Comparison of ENCODE assay signal across 22 cellular contexts in the genomic region with DNA sequence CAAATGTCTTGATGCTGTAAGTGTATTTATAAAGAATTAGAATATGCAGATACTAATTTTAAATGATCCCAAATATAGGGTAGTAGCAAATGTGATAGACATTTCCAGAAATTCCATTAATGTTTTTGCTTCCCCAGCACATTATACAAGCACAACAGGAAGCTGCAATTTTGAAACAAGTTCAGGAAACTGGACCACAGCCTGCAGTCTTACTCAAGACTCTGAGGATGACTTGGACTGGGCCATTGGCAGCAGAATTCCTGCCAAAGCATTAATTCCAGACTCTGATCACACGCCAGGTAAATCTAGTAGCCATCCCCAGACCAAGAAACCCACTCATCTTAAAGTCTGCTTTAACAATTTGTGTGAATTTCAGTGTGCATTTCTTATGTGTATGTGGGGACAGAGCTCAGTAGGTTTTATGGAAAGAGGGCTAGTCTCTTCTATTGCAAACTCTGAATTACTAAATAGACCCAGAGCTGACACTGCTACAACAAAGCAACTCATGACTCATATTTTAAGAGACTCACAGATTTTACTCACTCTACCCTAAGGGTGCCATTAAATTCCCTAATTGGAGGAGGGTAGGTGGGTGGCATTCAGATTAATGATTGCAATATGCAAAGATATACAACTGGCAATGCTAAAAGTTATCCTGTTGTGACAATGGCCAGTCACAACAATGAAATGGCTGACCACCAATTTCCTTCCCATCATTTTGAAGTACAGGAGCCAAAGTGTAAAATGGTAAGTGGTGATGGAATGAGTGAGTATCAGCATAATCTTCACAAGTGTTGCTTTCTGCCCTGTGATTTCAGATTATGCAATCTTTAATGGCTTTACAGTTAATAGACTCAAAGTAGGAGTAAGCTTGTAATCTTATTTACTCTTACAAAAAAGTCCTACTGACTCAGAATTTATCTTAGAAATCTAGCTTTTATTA.
A peak's percentile ranks its signal among the peaks of the same experiment; 100 is the strongest.
DNase-seq lines count a peak whose midpoint lies in the region; ATAC-seq and TF ChIP-seq lines count a peak whose summit lies in the region.
"Had no signal": no experiment of that assay in that cellular context is flagged by ENCODE, and none has a peak within 500 bp of the region (broad histone marks: within the 10 kb centered on the region; RNA-seq: fewer than 3 reads in every experiment).

No MANE protein-coding gene starts in this region.

- H3K4me1 Mint-ChIP-seq in effector memory CD8-positive, alpha-beta T cell (ENCODE audit: low read depth in 2 of 2), result no peaks in the 10 kb centered on the region
- H3K4me1 Mint-ChIP-seq: CD4-positive, CD25-positive, alpha-beta regulatory T cell had no signal

- H3K4me3 Mint-ChIP-seq in effector memory CD8-positive, alpha-beta T cell, result no peak overlapping the region
- H3K4me3 Mint-ChIP-seq: activated T-cell treated with anti-CD3 and anti-CD28 coated beads, Interleukin-2, amount 50 U/mL, for 24 hours; CD4-positive, CD25-positive, alpha-beta regulatory T cell; GM23338 had no signal

- DNase-seq in AG10803 (ENCODE audit: low read depth) (peak; percentile 24), NCI-H446 treated with DMSO at 0.1 percent for 48 hours (lab: John Stamatoyannopoulos, UW) (peak; percentile 13), epithelial cell of proximal tubule (ENCODE audit: low read depth) (peak; percentile 15), renal cortical epithelial cell (ENCODE audit: low read depth) (peak; percentile 85), COR-L47 (lab: John Stamatoyannopoulos, UW) (no peak), SIG-M5 treated with dmso at 0.1 percent for 504 hours (lab: John Stamatoyannopoulos, UW; ENCODE audit: unreplicated experiment) (no peak)
- DNase-seq in effector memory CD8-positive, alpha-beta T cell, result no peak
- DNase-seq: activated CD4-positive, CD25-positive, alpha-beta regulatory T cell treated with anti-CD3 and anti-CD28 coated beads, Interleukin-2, amount 50 U/mL, for 72 hours; activated naive CD4-positive, alpha-beta T cell treated with Interleukin-2 at 50 U/mL for 16 hours; activated T-cell treated with anti-CD3 and anti-CD28 coated beads, Interleukin-2, amount 50 U/mL, for 24 hours; CD4-positive, CD25-positive, alpha-beta regulatory T cell; DMS53; effector CD8-positive, alpha-beta T cell; GF-D8; kidney; mammary epithelial cell; NCI-H1105; NCI-H2081 treated with DMSO at 0.1 percent for 48 hours; NCI-H510A had no signal

- no peaks in the 10 kb centered on the region for H3K36me3 Mint-ChIP-seq in effector memory CD8-positive, alpha-beta T cell (ENCODE audit: insufficient read depth)
- H3K36me3 Mint-ChIP-seq: CD4-positive, CD25-positive, alpha-beta regulatory T cell had no signal

- no peak for ATAC-seq in effector memory CD8-positive, alpha-beta T cell (replicated peaks)
- no peak for ATAC-seq in HG02678 (IDR thresholded peaks at IDR 0.05; ENCODE audit: unreplicated experiment)
- ATAC-seq: GM23338 had no signal

- H3K27ac Mint-ChIP-seq in effector memory CD8-positive, alpha-beta T cell, result no peak overlapping the region
- H3K27ac Mint-ChIP-seq: activated T-cell treated with anti-CD3 and anti-CD28 coated beads, Interleukin-2, amount 50 U/mL, for 24 hours; CD4-positive, CD25-positive, alpha-beta regulatory T cell; GM23338 had no signal

- H3K27me3 Mint-ChIP-seq in effector memory CD8-positive, alpha-beta T cell, result no peaks in the 10 kb centered on the region
- H3K27me3 Mint-ChIP-seq: activated T-cell treated with anti-CD3 and anti-CD28 coated beads, Interleukin-2, amount 50 U/mL, for 24 hours; CD4-positive, CD25-positive, alpha-beta regulatory T cell had no signal

- H3K4me3 ChIP-seq in AG10803 (ENCODE audit: low read length) (no peak overlapping the region), epithelial cell of proximal tubule (ENCODE audit: low read depth, low read length) (no peak overlapping the region)
- H3K4me3 ChIP-seq: GM23338, uterus had no signal

- peaks cover 7 to 16% of the 10 kb centered on the region in 2 donors for H3K9me3 Mint-ChIP-seq in effector memory CD8-positive, alpha-beta T cell
- H3K9me3 Mint-ChIP-seq: activated T-cell treated with anti-CD3 and anti-CD28 coated beads, Interleukin-2, amount 50 U/mL, for 24 hours; GM23338 had no signal

- TF ChIP-seq CTCF in AG10803 (conservative IDR thresholded peaks at IDR 0.05; ENCODE audit: low read length) (no peak), epithelial cell of proximal tubule (conservative IDR thresholded peaks at IDR 0.05; ENCODE audit: low read depth, low read length) (no peak)

Comparison
In these comparisons a context has a peak if more than half of its experiments do, and no peak if none do; other contexts are left out.
1. DNase-seq: peak in AG10803 (single experiment), NCI-H446 treated with DMSO at 0.1 percent for 48 hours (single experiment), epithelial cell of proximal tubule (single experiment) and renal cortical epithelial cell (single experiment); none in COR-L47 (single experiment), effector memory CD8-positive, alpha-beta T cell (0 of 3) and SIG-M5 treated with dmso at 0.1 percent for 504 hours (single experiment).